32 cellular contexts compared by ENCODE assay signal in the genomic region with DNA sequence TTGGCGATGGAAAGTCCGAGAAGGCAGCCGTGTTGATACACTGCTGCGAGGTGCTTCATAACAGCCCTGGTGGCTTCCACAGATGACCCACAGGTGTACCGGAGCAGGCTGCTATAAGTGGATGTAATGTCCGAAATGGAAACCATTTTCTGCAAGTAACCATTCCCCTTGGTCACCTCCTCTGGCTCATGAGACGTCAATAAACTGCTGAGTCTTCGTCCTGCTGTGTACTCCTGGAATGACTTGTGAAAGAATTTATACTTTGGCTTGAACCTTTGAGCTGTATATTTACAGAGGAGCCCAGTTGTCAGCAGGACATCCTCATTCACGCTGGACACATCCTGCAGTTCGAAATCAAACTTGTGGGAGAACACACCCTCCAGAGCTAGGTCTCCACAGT. TPM values are rescaled to one million over a fixed set of nuclear protein-coding genes. Genes with fewer than 3 reads are reported as not detected.
"Had no signal": no experiment of that assay in that cellular context is flagged by ENCODE, and none has a peak within 500 bp of the region (broad histone marks: within the 10 kb centered on the region; RNA-seq: fewer than 3 reads in every experiment).

No MANE protein-coding gene starts in this region.

- H3K4me1 ChIP-seq: ascending aorta had no signal

- FAIRE-seq: TTC549 had no signal

- DNase-seq: activated B cell treated with CpG ODN at 0.5 μM for 24 hours; activated CD4-positive, alpha-beta memory T cell treated with anti-CD3 and anti-CD28 coated beads, Interleukin-2, amount 10 ng/mL, durations not matched to agents 7 days and 5 days; activated CD4-positive, alpha-beta T cell treated with anti-CD3 and anti-CD28 coated beads for 48 hours; activated CD4-positive, alpha-beta T cell treated with anti-CD3 and anti-CD28 coated beads, Interleukin-2, amount 10 ng/mL, durations not matched to agents 7 days and 5 days; activated CD4-positive, alpha-beta T cell treated with anti-CD3 and anti-CD28 coated beads, Interleukin-2, amount 50 U/mL, for 48 hours; activated CD4-positive, CD25-positive, alpha-beta regulatory T cell treated with anti-CD3 and anti-CD28 coated beads, Interleukin-2, amount 50 U/mL, for 72 hours; activated CD8-positive, alpha-beta memory T cell treated with anti-CD3 and anti-CD28 coated beads for 24 hours; activated CD8-positive, alpha-beta memory T cell treated with anti-CD3 and anti-CD28 coated beads, Interleukin-2, amount 10 ng/mL, durations not matched to agents 7 days and 5 days; activated CD8-positive, alpha-beta memory T cell treated with anti-CD3 and anti-CD28 coated beads, Interleukin-2, amount 50 U/mL, for 48 hours; activated CD8-positive, alpha-beta T cell treated with anti-CD3 and anti-CD28 coated beads, Interleukin-2, amount 10 ng/mL, durations not matched to agents 7 days and 5 days; activated effector memory CD4-positive, alpha-beta T cell treated with Interleukin-2 at 50 U/mL for 16 hours; activated gamma-delta T cell; activated naive CD4-positive, alpha-beta T cell treated with anti-CD3 and anti-CD28 coated beads, Interleukin-2, amount 10 ng/mL, durations not matched to agents 7 days and 5 days; activated naive CD4-positive, alpha-beta T cell treated with Interleukin-2 at 50 U/mL for 16 hours; activated naive CD8-positive, alpha-beta T cell treated with anti-CD3 and anti-CD28 coated beads, Interleukin-2, amount 10 ng/mL, durations not matched to agents 7 days and 5 days; activated naive CD8-positive, alpha-beta T cell treated with anti-CD3 and anti-CD28 coated beads, Interleukin-2, amount 50 U/mL, for 24 hours; activated T-cell treated with anti-CD3 and anti-CD28 coated beads, Interleukin-2, amount 50 U/mL, for 24 hours; activated T-cell treated with anti-CD3 and anti-CD28 coated beads, Interleukin-2, amount 50 U/mL, for 48 hours; amygdala; anterior cingulate cortex; brain microvascular endothelial cell; caudate nucleus; cerebellar nuclear complex; T-helper 1 cell; T-helper 2 cell; T-helper 9 cell had no signal

- H3K9me3 ChIP-seq: ascending aorta, body of pancreas had no signal

- H3K4me3 ChIP-seq: ascending aorta, body of pancreas, cardiac muscle cell had no signal

- ATAC-seq: activated CD8-positive, alpha-beta memory T cell treated with anti-CD3 and anti-CD28 coated beads, Interleukin-2, amount 10 ng/mL, durations not matched to agents 7 days and 5 days; activated CD8-positive, alpha-beta T cell treated with anti-CD3 and anti-CD28 coated beads, Interleukin-2, amount 10 ng/mL, durations not matched to agents 7 days and 5 days; activated naive CD8-positive, alpha-beta T cell treated with anti-CD3 and anti-CD28 coated beads, Interleukin-2, amount 50 U/mL, for 24 hours; body of pancreas had no signal

- H3K36me3 ChIP-seq: ascending aorta, brain microvascular endothelial cell, cardiac muscle cell had no signal

- H3K27ac ChIP-seq: ascending aorta, body of pancreas, brain microvascular endothelial cell, cardiac muscle cell, VCaP had no signal

- H3K27me3 ChIP-seq: ascending aorta, body of pancreas, brain microvascular endothelial cell, cardiac muscle cell had no signal

RNA-seq across cellular contexts. Expression of a gene that starts 14.4 kb away (rescaled TPM):
- total RNA-seq: activated CD4-positive, alpha-beta T cell treated with anti-CD3 and anti-CD28 coated beads, Interleukin-2, amount 10 ng/mL, durations not matched to agents 7 days and 5 days; activated CD8-positive, alpha-beta T cell treated with anti-CD3 and anti-CD28 coated beads, Interleukin-2, amount 10 ng/mL, durations not matched to agents 7 days and 5 days; cardiac muscle cell; chondrocyte had no signal
